ENCODE assay signal across 23 cellular contexts in the genomic region with DNA sequence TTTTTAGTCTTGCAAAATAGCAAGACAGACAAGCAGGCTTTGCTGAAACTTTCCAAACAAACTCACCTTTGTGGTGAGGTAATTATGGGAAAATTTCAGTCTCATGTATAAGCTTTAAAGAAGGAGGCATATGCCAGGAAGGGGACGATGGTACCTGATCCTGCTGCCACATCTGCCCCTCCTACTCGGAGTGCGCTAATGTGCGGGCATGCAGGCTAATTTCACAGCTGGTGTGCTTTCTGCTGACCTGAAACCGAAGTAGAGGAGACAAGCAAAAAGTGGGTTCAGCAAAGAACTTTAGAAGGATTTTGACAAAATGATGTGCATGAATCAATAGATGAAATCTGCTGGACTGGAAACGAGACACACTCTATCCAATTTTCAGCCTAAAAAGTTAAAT.
"Had no signal": no experiment of that assay in that cellular context is flagged by ENCODE, and none has a peak within 500 bp of the region (broad histone marks: within the 10 kb centered on the region; RNA-seq: fewer than 3 reads in every experiment).

No MANE protein-coding gene starts in this region.

- DNase-seq: activated CD4-positive, alpha-beta T cell treated with anti-CD3 and anti-CD28 coated beads for 36 hours; activated CD4-positive, alpha-beta T cell treated with anti-CD3 and anti-CD28 coated beads, Interleukin-2, amount 10 ng/mL, durations not matched to agents 7 days and 5 days; activated CD4-positive, alpha-beta T cell treated with anti-CD3 and anti-CD28 coated beads, Interleukin-2, amount 50 U/mL, for 48 hours; activated CD8-positive, alpha-beta T cell treated with anti-CD3 and anti-CD28 coated beads, Interleukin-2, amount 10 ng/mL, durations not matched to agents 7 days and 5 days; activated gamma-delta T cell; activated naive CD4-positive, alpha-beta T cell treated with Interleukin-2 at 50 U/mL for 16 hours; activated naive CD8-positive, alpha-beta T cell treated with anti-CD3 and anti-CD28 coated beads, Interleukin-2, amount 10 ng/mL, durations not matched to agents 7 days and 5 days; activated T-cell treated with anti-CD3 and anti-CD28 coated beads, Interleukin-2, amount 50 U/mL, for 24 hours; body of pancreas; caudate nucleus; MG63; NCI-H1048; NCI-H1105 treated with DMSO at 0.1 percent for 48 hours; NCI-H1436 treated with DMSO at 0.1 percent for 48 hours; NCI-H1694 treated with DMSO at 0.1 percent for 48 hours; NCI-H2029; NCI-H345; NCI-H524 treated with DMSO at 0.1 percent for 48 hours; SHP77 treated with DMSO at 0.1 percent for 48 hours; SK-N-SH had no signal

- H3K27me3 ChIP-seq: body of pancreas, breast epithelium had no signal

- H3K4me2 ChIP-seq: SK-N-SH had no signal

- H3K9ac ChIP-seq: SK-N-SH had no signal

- H3K27ac ChIP-seq: body of pancreas, SJSA1 had no signal

- H3K36me3 ChIP-seq: breast epithelium, MG63, SJSA1 had no signal

- H3K9me3 ChIP-seq: body of pancreas, breast epithelium, SK-N-SH had no signal

- H3K4me3 ChIP-seq: body of pancreas, breast epithelium, K562, MG63, SJSA1 had no signal

- H3K4me1 ChIP-seq: body of pancreas, breast epithelium, SJSA1 had no signal
